ENCODE assay signal across 21 cellular contexts in the genomic region with DNA sequence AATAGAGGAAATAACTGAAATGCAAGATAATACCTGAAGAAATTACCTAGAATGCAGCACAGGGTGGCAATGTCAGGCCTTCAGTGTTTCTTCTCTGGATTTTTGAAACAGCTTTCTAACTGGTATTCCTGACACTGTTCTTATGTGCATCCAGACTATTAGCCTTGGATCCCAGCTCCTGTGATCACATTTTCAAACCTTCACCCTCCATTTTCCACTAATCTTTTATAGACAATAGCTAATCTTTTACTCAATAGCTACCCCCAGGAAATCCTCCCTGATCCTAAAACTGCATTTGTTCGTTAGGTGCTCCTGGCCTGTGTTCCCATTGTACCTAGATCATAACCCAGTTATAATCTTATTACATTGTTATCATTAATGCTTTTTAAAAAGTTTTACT.
DNase-seq lines count a peak whose midpoint lies in the region; ATAC-seq and TF ChIP-seq lines count a peak whose summit lies in the region.
"Had no signal": no experiment of that assay in that cellular context is flagged by ENCODE, and none has a peak within 500 bp of the region (broad histone marks: within the 10 kb centered on the region; RNA-seq: fewer than 3 reads in every experiment).

No MANE protein-coding gene starts in this region.

- H3K36me3 Mint-ChIP-seq in activated CD4-positive, alpha-beta memory T cell treated with anti-CD3 and anti-CD28 coated beads for 36 hours = peaks cover 33% of the 10 kb centered on the region
- peaks cover 8 to 32% (median 25%) of the 10 kb centered on the region in 3 donors for H3K36me3 Mint-ChIP-seq in immature natural killer cell

- 0 out of 2 replicates have a peak overlapping the region, but pooled peaks have one; percentile 0 for H2AFZ ChIP-seq in DND-41 (ENCODE audit: low read depth, low read length)

- POLR2A ChIA-PET in activated CD4-positive, alpha-beta memory T cell treated with anti-CD3 and anti-CD28 coated beads for 36 hours (lab: Charles Lee) = interaction anchor here (1.3 kb wide), 1 partner anchor 102 kb away, joined by 4 read pairs; the partner anchor contains the start of genes DHFR and MSH3

- H3K9me3 ChIP-seq in DND-41 (ENCODE audit: insufficient read depth, low read length, severe bottlenecking) (no peaks in the 10 kb centered on the region), breast epithelium (no peaks in the 10 kb centered on the region)
- H3K9me3 ChIP-seq: BE2C, transverse colon had no signal

- peaks cover 16% of the 10 kb centered on the region; the same call in 1 of the 2 replicates for H3K36me3 ChIP-seq in DND-41 (ENCODE audit: insufficient read depth, low read length)
- no peaks in the 10 kb centered on the region for H3K36me3 ChIP-seq in breast epithelium
- H3K36me3 ChIP-seq: transverse colon had no signal

- peak overlapping the region; percentile 68 for H3K4me2 ChIP-seq in DND-41 (ENCODE audit: insufficient read depth, low read length)

- H3K27me3 ChIP-seq in DND-41 (ENCODE audit: insufficient read depth, low read length, poor library complexity) (no peaks in the 10 kb centered on the region), breast epithelium (no peaks in the 10 kb centered on the region)
- H3K27me3 ChIP-seq: BE2C, transverse colon had no signal

- H3K9me3 Mint-ChIP-seq in activated CD4-positive, alpha-beta memory T cell treated with anti-CD3 and anti-CD28 coated beads for 36 hours = no peaks in the 10 kb centered on the region
- H3K9me3 Mint-ChIP-seq in immature natural killer cell = no peaks in the 10 kb centered on the region
- H3K9me3 Mint-ChIP-seq: IgD-negative memory B cell had no signal

- H3K4me1 ChIP-seq in DND-41 (ENCODE audit: insufficient read depth, low read length) (peaks cover 50% of the 10 kb centered on the region), breast epithelium (no peaks in the 10 kb centered on the region)

- H3K4me3 Mint-ChIP-seq in activated CD4-positive, alpha-beta memory T cell treated with anti-CD3 and anti-CD28 coated beads for 36 hours = no peak overlapping the region
- peak overlapping the region; percentile 64 to 86 (median 71) for H3K4me3 Mint-ChIP-seq in immature natural killer cell

- no peaks in the 10 kb centered on the region for H3K27me3 Mint-ChIP-seq in activated CD4-positive, alpha-beta memory T cell treated with anti-CD3 and anti-CD28 coated beads for 36 hours
- peaks cover 2 to 4% (median 3%) of the 10 kb centered on the region in 3 donors for H3K27me3 Mint-ChIP-seq in immature natural killer cell (ENCODE audit: low read depth in 3 of 3)
- H3K27me3 Mint-ChIP-seq: IgD-negative memory B cell had no signal

- H3K4me1 Mint-ChIP-seq in activated CD4-positive, alpha-beta memory T cell treated with anti-CD3 and anti-CD28 coated beads for 36 hours (ENCODE audit: low read depth) = peaks cover 68% of the 10 kb centered on the region
- peaks cover 74 to 88% of the 10 kb centered on the region in 2 donors for H3K4me1 Mint-ChIP-seq in immature natural killer cell

- no peaks in the 10 kb centered on the region for H4K20me1 ChIP-seq in DND-41 (ENCODE audit: insufficient read depth, low read length)

- ATAC-seq in DND-41 (ENCODE audit: insufficient read depth, low read depth) = peak; percentile 33; the same call in 2 of the 3 replicates
- no peak for ATAC-seq in HG02852 (IDR thresholded peaks at IDR 0.05; ENCODE audit: unreplicated experiment)
- ATAC-seq in left cardiac atrium = no peak
- ATAC-seq: Panc1 had no signal

- no peak overlapping the region for H3K4me3 ChIP-seq in DND-41 (ENCODE audit: low read depth in 1 of 2, low read length in 2 of 2)
- H3K4me3 ChIP-seq in breast epithelium = no peak overlapping the region
- H3K4me3 ChIP-seq: transverse colon had no signal

- DNase-seq in NCI-H82 (lab: John Stamatoyannopoulos, UW) (peak; percentile 7), NCI-H82 treated with DMSO at 0.1 percent for 48 hours (lab: John Stamatoyannopoulos, UW; ENCODE audit: unreplicated experiment) (no peak), DND-41 (no peak), immature natural killer cell (no peak), breast epithelium (ENCODE audit: low spot score in 2 of 2) (no peak), left cardiac atrium (no peak)
- DNase-seq in activated CD4-positive, alpha-beta memory T cell treated with anti-CD3 and anti-CD28 coated beads for 36 hours = no peak
- DNase-seq: BE2C; cerebellar nuclear complex; DMS153; mesenchymal stem cell; NCI-H2029 treated with DMSO at 0.1 percent for 48 hours; NCI-H524 treated with DMSO at 0.1 percent for 48 hours; stimulated activated CD4-positive, alpha-beta T cell treated with anti-CD3 and anti-CD28 coated beads, Interleukin-12 subunit alpha, Interleukin-12 subunit beta, amount 100 ng/mL, for 4 hours; transverse colon had no signal

- peak overlapping the region; percentile 43 for H3K27ac Mint-ChIP-seq in activated CD4-positive, alpha-beta memory T cell treated with anti-CD3 and anti-CD28 coated beads for 36 hours
- peak overlapping the region; percentile 91 to 96 (median 94) for H3K27ac Mint-ChIP-seq in immature natural killer cell

- H3K9ac ChIP-seq in DND-41 (ENCODE audit: low read depth, low read length) = peak overlapping the region; percentile 48

- no peak for TF ChIP-seq POLR2A in breast epithelium (IDR thresholded peaks at IDR 0.05)

- CTCF ChIA-PET in activated CD4-positive, alpha-beta memory T cell treated with anti-CD3 and anti-CD28 coated beads for 36 hours (lab: Charles Lee) = interaction anchor here (1.2 to 1.4 kb wide), 2 partner anchors 43 to 352 kb away, joined by 3 to 5 read pairs; no protein-coding TSS in a partner anchor

- H3K27ac ChIP-seq in DND-41 (ENCODE audit: low read length) (peak overlapping the region; percentile 95), breast epithelium (no peak overlapping the region)
- H3K27ac ChIP-seq: 22Rv1, HL-60, VCaP had no signal

- intact Hi-C loops in activated CD4-positive, alpha-beta memory T cell treated with anti-CD3 and anti-CD28 coated beads for 36 hours (cut with micrococcal nuclease) = loop anchor here (2.0 to 5.0 kb wide), 4 partner anchors 101 to 1516 kb away; partner anchors contain the start of genes DHFR, MSH3 and ZCCHC9
- intact Hi-C loops in breast epithelium (cut with DNase I; ENCODE audit: low total_unique reads) = no loop called here
- intact Hi-C loops in left cardiac atrium (cut with DNase I) = no loop called here

- TF ChIP-seq CTCF in DND-41 (IDR thresholded peaks at IDR 0.05; ENCODE audit: borderline replicate concordance, extremely low read depth, low read length, poor library complexity, severe bottlenecking) (peak; percentile 43), breast epithelium (IDR thresholded peaks at IDR 0.05) (no peak)

- no peaks in the 10 kb centered on the region for H3K79me2 ChIP-seq in DND-41 (ENCODE audit: insufficient read depth, low read length)
